In genomic region chr14:46540986-46541385, GRCh38 we compare ENCODE assay signal across 39 cellular contexts.
"Had no signal": no experiment of that assay in that cellular context is flagged by ENCODE, and none has a peak within 500 bp of the region (broad histone marks: within the 10 kb centered on the region; RNA-seq: fewer than 3 reads in every experiment).

No MANE protein-coding gene starts in this region.

- H3K27me3 ChIP-seq: adrenal gland, ascending aorta, body of pancreas, brain microvascular endothelial cell, breast epithelium, cardiac muscle cell had no signal

- FAIRE-seq: astrocyte, bronchial epithelial cell had no signal

- H3K27me3 Mint-ChIP-seq: activated naive CD4-positive, alpha-beta T cell treated with anti-CD3 and anti-CD28 coated beads, Interleukin-2, amount 10 ng/mL, durations not matched to agents 7 days and 5 days; activated naive CD4-positive, alpha-beta T cell treated with anti-CD3 and anti-CD28 coated beads, Interleukin-2, amount 50 U/mL, for 24 hours; activated naive CD8-positive, alpha-beta T cell; activated naive CD8-positive, alpha-beta T cell treated with anti-CD3 and anti-CD28 coated beads for 36 hours; activated naive CD8-positive, alpha-beta T cell treated with anti-CD3 and anti-CD28 coated beads, Interleukin-2, amount 10 ng/mL, durations not matched to agents 7 days and 5 days; activated naive CD8-positive, alpha-beta T cell treated with anti-CD3 and anti-CD28 coated beads, Interleukin-2, amount 50 U/mL, for 24 hours; activated T-cell treated with anti-CD3 and anti-CD28 coated beads, Interleukin-2, amount 50 U/mL, for 24 hours; activated T-helper 17 cell treated with anti-CD3 and anti-CD28 coated beads, Interleukin-2, amount 50 U/mL, for 72 hours; brain; central memory CD8-positive, alpha-beta T cell had no signal

- DNase-seq: activated effector memory CD4-positive, alpha-beta T cell treated with anti-CD3 and anti-CD28 coated beads, Interleukin-2, amount 50 U/mL, for 16 hours; activated effector memory CD4-positive, alpha-beta T cell treated with Interleukin-2 at 50 U/mL for 16 hours; activated gamma-delta T cell; activated gamma-delta T cell treated with Interleukin-2 at 50 U/mL for 16 hours; activated naive CD4-positive, alpha-beta T cell; activated naive CD4-positive, alpha-beta T cell treated with anti-CD3 and anti-CD28 coated beads for 36 hours; activated naive CD4-positive, alpha-beta T cell treated with anti-CD3 and anti-CD28 coated beads, Interleukin-2, amount 10 ng/mL, durations not matched to agents 7 days and 5 days; activated naive CD4-positive, alpha-beta T cell treated with anti-CD3 and anti-CD28 coated beads, Interleukin-2, amount 50 U/mL, for 16 hours; activated naive CD4-positive, alpha-beta T cell treated with Interleukin-2 at 50 U/mL for 16 hours; activated naive CD8-positive, alpha-beta T cell treated with anti-CD3 and anti-CD28 coated beads for 36 hours; activated naive CD8-positive, alpha-beta T cell treated with anti-CD3 and anti-CD28 coated beads, Interleukin-2, amount 10 ng/mL, durations not matched to agents 7 days and 5 days; activated naive CD8-positive, alpha-beta T cell treated with anti-CD3 and anti-CD28 coated beads, Interleukin-2, amount 50 U/mL, for 24 hours; activated T-cell treated with anti-CD3 and anti-CD28 coated beads, Interleukin-2, amount 50 U/mL, for 1 hour; activated T-cell treated with anti-CD3 and anti-CD28 coated beads, Interleukin-2, amount 50 U/mL, for 24 hours; activated T-cell treated with anti-CD3 and anti-CD28 coated beads, Interleukin-2, amount 50 U/mL, for 4 hours; activated T-cell treated with anti-CD3 and anti-CD28 coated beads, Interleukin-2, amount 50 U/mL, for 48 hours; adrenal gland; amniotic stem cell; amygdala; anterior cingulate cortex; aorta; body of pancreas; brain microvascular endothelial cell; caudate nucleus; central memory CD4-positive, alpha-beta T cell; cerebellar nuclear complex had no signal

- ATAC-seq: activated naive CD4-positive, alpha-beta T cell treated with anti-CD3 and anti-CD28 coated beads, Interleukin-2, amount 50 U/mL, for 72 hours; activated naive CD8-positive, alpha-beta T cell treated with anti-CD3 and anti-CD28 coated beads, Interleukin-2, amount 50 U/mL, for 24 hours; activated T-cell treated with anti-CD3 and anti-CD28 coated beads, Interleukin-2, amount 50 U/mL, for 4 hours; activated T-helper 17 cell treated with anti-CD3 and anti-CD28 coated beads, Interleukin-2, amount 50 U/mL, for 72 hours; body of pancreas had no signal

- H3K27ac ChIP-seq: adrenal gland, ascending aorta, body of pancreas, brain microvascular endothelial cell, breast epithelium, cardiac muscle cell had no signal

- H3K4me3 Mint-ChIP-seq: activated naive CD4-positive, alpha-beta T cell treated with anti-CD3 and anti-CD28 coated beads for 36 hours; activated naive CD4-positive, alpha-beta T cell treated with anti-CD3 and anti-CD28 coated beads, Interleukin-2, amount 10 ng/mL, durations not matched to agents 7 days and 5 days; activated naive CD4-positive, alpha-beta T cell treated with anti-CD3 and anti-CD28 coated beads, Interleukin-2, amount 50 U/mL, for 24 hours; activated naive CD8-positive, alpha-beta T cell; activated naive CD8-positive, alpha-beta T cell treated with anti-CD3 and anti-CD28 coated beads for 36 hours; activated naive CD8-positive, alpha-beta T cell treated with anti-CD3 and anti-CD28 coated beads, Interleukin-2, amount 10 ng/mL, durations not matched to agents 7 days and 5 days; activated naive CD8-positive, alpha-beta T cell treated with anti-CD3 and anti-CD28 coated beads, Interleukin-2, amount 50 U/mL, for 24 hours; activated T-cell treated with anti-CD3 and anti-CD28 coated beads, Interleukin-2, amount 50 U/mL, for 24 hours; activated T-cell treated with anti-CD3 and anti-CD28 coated beads, Interleukin-2, amount 50 U/mL, for 4 hours; activated T-helper 1 cell treated with anti-CD3 and anti-CD28 coated beads, Interleukin-12 subunit alpha, Interleukin-12 subunit beta, Interleukin-2, Interleukin-4 antibody, amounts not matched to agents 30 ng/mL and 10 ng/mL and 1 ng/mL, durations not matched to agents 14 hours and 24 hours and 36 hours; activated T-helper 17 cell treated with anti-CD3 and anti-CD28 coated beads, Interleukin-2, amount 50 U/mL, for 72 hours; brain; central memory CD8-positive, alpha-beta T cell had no signal

- H3K27ac Mint-ChIP-seq: activated naive CD4-positive, alpha-beta T cell treated with anti-CD3 and anti-CD28 coated beads for 36 hours; activated naive CD4-positive, alpha-beta T cell treated with anti-CD3 and anti-CD28 coated beads, Interleukin-2, amount 10 ng/mL, durations not matched to agents 7 days and 5 days; activated naive CD4-positive, alpha-beta T cell treated with anti-CD3 and anti-CD28 coated beads, Interleukin-2, amount 50 U/mL, for 24 hours; activated naive CD4-positive, alpha-beta T cell treated with anti-CD3 and anti-CD28 coated beads, Interleukin-2, amount 50 U/mL, for 72 hours; activated naive CD8-positive, alpha-beta T cell; activated naive CD8-positive, alpha-beta T cell treated with anti-CD3 and anti-CD28 coated beads for 36 hours; activated naive CD8-positive, alpha-beta T cell treated with anti-CD3 and anti-CD28 coated beads, Interleukin-2, amount 10 ng/mL, durations not matched to agents 7 days and 5 days; activated naive CD8-positive, alpha-beta T cell treated with anti-CD3 and anti-CD28 coated beads, Interleukin-2, amount 50 U/mL, for 24 hours; activated T-cell treated with anti-CD3 and anti-CD28 coated beads, Interleukin-2, amount 50 U/mL, for 24 hours; activated T-helper 1 cell treated with anti-CD3 and anti-CD28 coated beads, Interleukin-12 subunit alpha, Interleukin-12 subunit beta, Interleukin-2, Interleukin-4 antibody, amounts not matched to agents 30 ng/mL and 10 ng/mL and 1 ng/mL, durations not matched to agents 14 hours and 24 hours and 36 hours; activated T-helper 17 cell treated with anti-CD3 and anti-CD28 coated beads, Interleukin-2, amount 50 U/mL, for 72 hours; activated T-helper 2 cell treated with anti-CD3 and anti-CD28 coated beads, Interferon-gamma antibody, Interleukin-2, Interleukin-4, amounts not matched to agents 10 μg/mL and 5 μg/mL and 100 μg/mL, durations not matched to agents 14 hours and 24 hours and 36 hours; brain had no signal

- H3K9me3 ChIP-seq: adrenal gland, ascending aorta, body of pancreas, breast epithelium had no signal

- H3K36me3 ChIP-seq: adrenal gland, ascending aorta, brain microvascular endothelial cell, breast epithelium, cardiac muscle cell had no signal

- H3K4me3 ChIP-seq: adrenal gland, ascending aorta, body of pancreas, breast epithelium, cardiac muscle cell had no signal

- H3K9me3 Mint-ChIP-seq: activated naive CD8-positive, alpha-beta T cell treated with anti-CD3 and anti-CD28 coated beads for 36 hours; activated naive CD8-positive, alpha-beta T cell treated with anti-CD3 and anti-CD28 coated beads, Interleukin-2, amount 10 ng/mL, durations not matched to agents 7 days and 5 days; brain had no signal

- H3K4me1 Mint-ChIP-seq: activated naive CD4-positive, alpha-beta T cell treated with anti-CD3 and anti-CD28 coated beads, Interleukin-2, amount 10 ng/mL, durations not matched to agents 7 days and 5 days; activated naive CD4-positive, alpha-beta T cell treated with anti-CD3 and anti-CD28 coated beads, Interleukin-2, amount 50 U/mL, for 24 hours; activated naive CD8-positive, alpha-beta T cell treated with anti-CD3 and anti-CD28 coated beads for 36 hours; activated naive CD8-positive, alpha-beta T cell treated with anti-CD3 and anti-CD28 coated beads, Interleukin-2, amount 10 ng/mL, durations not matched to agents 7 days and 5 days; activated naive CD8-positive, alpha-beta T cell treated with anti-CD3 and anti-CD28 coated beads, Interleukin-2, amount 50 U/mL, for 24 hours; activated T-helper 17 cell treated with anti-CD3 and anti-CD28 coated beads, Interleukin-2, amount 50 U/mL, for 72 hours; brain; central memory CD8-positive, alpha-beta T cell had no signal

- H3K4me1 ChIP-seq: adrenal gland, ascending aorta, body of pancreas, breast epithelium had no signal

- H3K36me3 Mint-ChIP-seq: activated naive CD4-positive, alpha-beta T cell treated with anti-CD3 and anti-CD28 coated beads, Interleukin-2, amount 10 ng/mL, durations not matched to agents 7 days and 5 days; activated naive CD4-positive, alpha-beta T cell treated with anti-CD3 and anti-CD28 coated beads, Interleukin-2, amount 50 U/mL, for 24 hours; activated naive CD8-positive, alpha-beta T cell; activated naive CD8-positive, alpha-beta T cell treated with anti-CD3 and anti-CD28 coated beads for 36 hours; activated naive CD8-positive, alpha-beta T cell treated with anti-CD3 and anti-CD28 coated beads, Interleukin-2, amount 10 ng/mL, durations not matched to agents 7 days and 5 days; brain had no signal
